14 cellular contexts compared by ENCODE assay signal in the genomic region with DNA sequence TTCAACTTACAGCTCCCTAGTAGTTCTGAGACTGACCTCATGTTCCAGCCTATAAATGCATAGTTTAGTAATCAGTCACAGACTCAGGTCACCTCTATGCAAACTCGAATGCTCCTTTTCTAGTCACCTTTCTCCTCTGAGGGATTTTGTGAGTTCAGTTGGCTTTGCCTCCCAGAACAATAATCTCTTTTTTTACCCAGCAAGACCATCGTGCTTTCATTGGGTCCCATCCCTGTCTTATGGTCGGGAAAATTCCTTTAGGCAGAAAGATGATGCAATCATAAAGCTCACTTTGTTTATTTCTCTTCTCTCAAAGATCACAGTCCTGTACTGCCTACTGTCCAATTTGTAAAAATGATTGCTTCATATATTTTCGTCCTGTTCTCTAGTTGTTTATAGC. TPM values are rescaled to one million over a fixed set of nuclear protein-coding genes. Genes with fewer than 3 reads are reported as not detected.
DNase-seq lines count a peak whose midpoint lies in the region; ATAC-seq, FAIRE-seq and TF ChIP-seq lines count a peak whose summit lies in the region.
"Had no signal": no experiment of that assay in that cellular context is flagged by ENCODE, and none has a peak within 500 bp of the region (broad histone marks: within the 10 kb centered on the region; RNA-seq: fewer than 3 reads in every experiment).

No MANE protein-coding gene starts in this region.

- FAIRE-seq in H54 (lab: Jason Lieb, UNC): peak; percentile 99

- H3K4me1 ChIP-seq in RWPE2 (ENCODE audit: insufficient read depth, poor library complexity, severe bottlenecking): peaks cover 9% of the 10 kb centered on the region
- H3K4me1 ChIP-seq: prostate gland, SJCRH30 had no signal

- H3K4me3 ChIP-seq in RWPE2 (ENCODE audit: severe bottlenecking) (no peak overlapping the region), skeletal muscle cell (ENCODE audit: low read depth, low read length) (no peak overlapping the region), WERI-Rb-1 (ENCODE audit: low read depth, low read length) (no peak overlapping the region)
- H3K4me3 ChIP-seq: prostate gland, SJCRH30 had no signal

- H3K9me3 ChIP-seq in RWPE2 (ENCODE audit: severe bottlenecking): no peaks in the 10 kb centered on the region
- no peaks in the 10 kb centered on the region for H3K9me3 ChIP-seq in WERI-Rb-1 (ENCODE audit: severe bottlenecking)
- H3K9me3 ChIP-seq: prostate gland, SJCRH30 had no signal

- no peak for TF ChIP-seq POLR2A in H54 (IDR thresholded peaks at IDR 0.05; ENCODE audit: low read depth, low read length)

- peak overlapping the region; percentile 31 for H3K27ac ChIP-seq in RWPE2 (ENCODE audit: poor library complexity, severe bottlenecking)
- H3K27ac ChIP-seq in epithelial cell of prostate: peak overlapping the region; percentile 33
- H3K27ac ChIP-seq in WERI-Rb-1: no peak overlapping the region
- H3K27ac ChIP-seq: prostate gland, SJCRH30 had no signal

- TF ChIP-seq CTCF in RWPE2 (IDR thresholded peaks at IDR 0.05; ENCODE audit: poor library complexity, severe bottlenecking): no peak
- TF ChIP-seq CTCF in WERI-Rb-1 (IDR thresholded peaks at IDR 0.05; ENCODE audit: low read depth, low read length): no peak

- ATAC-seq in RWPE2 (ENCODE audit: low read depth) (peak; percentile 93), Right ventricle myocardium superior (ENCODE audit: poor library complexity) (no peak)
- ATAC-seq: activated T-cell treated with anti-CD3 and anti-CD28 coated beads, Interleukin-2, amount 50 U/mL, for 72 hours had no signal

- DNase-seq in H54 (ENCODE audit: insufficient read length, low spot score) (no peak), RWPE2 (ENCODE audit: low spot score) (no peak), epithelial cell of prostate (ENCODE audit: low read depth, low spot score) (no peak), skeletal muscle cell (ENCODE audit: low read depth) (peak; percentile 31), Right ventricle myocardium superior (no peak), WERI-Rb-1 (no peak), NCI-H2107 (lab: John Stamatoyannopoulos, UW) (no peak), NCI-H1417 treated with DMSO at 0.1 percent for 48 hours (lab: John Stamatoyannopoulos, UW) (no peak)
- DNase-seq: activated CD4-positive, CD25-positive, alpha-beta regulatory T cell; activated T-cell treated with anti-CD3 and anti-CD28 coated beads, Interleukin-2, amount 50 U/mL, for 72 hours; NCI-H524 had no signal

- intact Hi-C loops in Right ventricle myocardium superior (cut with DNase I): no loop called here

- H3K36me3 ChIP-seq in RWPE2 (ENCODE audit: low read depth): no peaks in the 10 kb centered on the region
- H3K36me3 ChIP-seq in WERI-Rb-1: no peaks in the 10 kb centered on the region
- H3K36me3 ChIP-seq: prostate gland, SJCRH30 had no signal

- H3K27me3 ChIP-seq in RWPE2 (ENCODE audit: insufficient read depth, poor library complexity, severe bottlenecking): no peaks in the 10 kb centered on the region
- no peaks in the 10 kb centered on the region for H3K27me3 ChIP-seq in WERI-Rb-1 (ENCODE audit: insufficient read depth, low read depth, severe bottlenecking)
- H3K27me3 ChIP-seq: SJCRH30 had no signal

RNA-seq across cellular contexts. Expression of gene TWIST1, which starts 38.4 kb away (rescaled TPM):
- total RNA-seq in Right ventricle myocardium superior: 1.4 TPM
- total RNA-seq: mononuclear cell had no signal
